Comparison of ENCODE assay signal across 23 cellular contexts in the genomic region with DNA sequence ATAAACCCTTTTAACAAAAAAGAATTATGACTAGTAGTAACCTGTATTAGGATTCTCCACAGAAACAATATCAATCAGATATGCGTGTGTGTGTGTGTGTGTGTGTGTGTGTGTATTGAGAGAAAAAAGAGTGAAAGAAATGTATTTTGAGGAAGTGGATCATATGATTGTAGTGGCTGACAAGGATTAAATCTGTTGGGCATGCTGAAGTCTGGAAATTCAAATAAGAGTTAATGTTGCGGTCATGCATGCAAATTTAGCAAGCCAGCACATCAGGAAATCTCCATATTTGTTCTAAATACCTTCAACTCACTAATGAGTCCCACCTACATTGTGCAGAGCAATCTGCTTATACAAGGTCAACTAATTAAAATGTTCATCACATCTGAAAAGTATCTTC. TPM values are rescaled to one million over a fixed set of nuclear protein-coding genes. Genes with fewer than 3 reads are reported as not detected.
DNase-seq lines count a peak whose midpoint lies in the region; ATAC-seq and TF ChIP-seq lines count a peak whose summit lies in the region.
"Had no signal": no experiment of that assay in that cellular context is flagged by ENCODE, and none has a peak within 500 bp of the region (broad histone marks: within the 10 kb centered on the region; RNA-seq: fewer than 3 reads in every experiment).

No MANE protein-coding gene starts in this region.

- H3K4me1 ChIP-seq in OCI-LY1 (ENCODE audit: insufficient read depth, low read length, severe bottlenecking) = peaks cover 22% of the 10 kb centered on the region

- H3F3A ChIP-seq in OCI-LY1 (ENCODE audit: insufficient read depth, low read length) = no peaks in the 10 kb centered on the region

- H3K4me3 Mint-ChIP-seq in naive B cell = peak overlapping the region in 2 of 8 donors; percentile 41 to 75
- H3K4me3 Mint-ChIP-seq: CD4-positive, CD25-positive, alpha-beta regulatory T cell had no signal

- peak overlapping the region; percentile 23 for H3K27ac ChIP-seq in OCI-LY1 (ENCODE audit: low read depth, low read length, poor library complexity, severe bottlenecking)
- H3K27ac ChIP-seq: GM23248 had no signal

- H3K9me3 Mint-ChIP-seq in naive B cell = no peaks in the 10 kb centered on the region

- H4K20me1 ChIP-seq in OCI-LY1 (ENCODE audit: insufficient read depth, low read length) = no peaks in the 10 kb centered on the region

- no peaks in the 10 kb centered on the region for H3K9me2 ChIP-seq in OCI-LY1 (ENCODE audit: low read depth, low read length)

- no peak overlapping the region for H3K4me2 ChIP-seq in OCI-LY1 (ENCODE audit: low read length)

- H2AFZ ChIP-seq in OCI-LY1 (ENCODE audit: low read length) = no peak overlapping the region
- H2AFZ ChIP-seq: GM23248 had no signal

- peaks cover 11 to 20% (median 13%) of the 10 kb centered on the region in 3 donors for H3K4me1 Mint-ChIP-seq in naive B cell

- peak; percentile 58 to 77 for ATAC-seq in naive B cell (ENCODE audit: low read depth in 2 of 2)
- ATAC-seq in GM19467 (IDR thresholded peaks at IDR 0.05; ENCODE audit: unreplicated experiment) = no peak

- H3K27ac Mint-ChIP-seq in naive B cell = peak overlapping the region in 4 of 6 donors; percentile 20 to 95 (median 43)
- H3K27ac Mint-ChIP-seq: CD4-positive, CD25-positive, alpha-beta regulatory T cell had no signal

- peaks cover 7 to 21% (median 10%) of the 10 kb centered on the region in 3 donors for H3K27me3 Mint-ChIP-seq in naive B cell

- no peak overlapping the region for H3K9ac ChIP-seq in OCI-LY1 (ENCODE audit: low read length)
- H3K9ac ChIP-seq: GM23248 had no signal

- DNase-seq in NOMO-1 (lab: John Stamatoyannopoulos, UW; ENCODE audit: unreplicated experiment in 2 of 2) (peak; percentile 35 to 71), NOMO-1 treated with dmso at 0.1 percent for 144 hours (lab: John Stamatoyannopoulos, UW; ENCODE audit: unreplicated experiment) (no peak), MV-4-11 (lab: John Stamatoyannopoulos, UW) (peak; percentile 86), naive B cell (peak; percentile 52), OCI-M2 (lab: John Stamatoyannopoulos, UW; ENCODE audit: unreplicated experiment) (no peak)
- DNase-seq in activated CD8-positive, alpha-beta memory T cell treated with anti-CD3 and anti-CD28 coated beads, Interleukin-2, amount 50 U/mL, for 4 hours = no peak
- DNase-seq: 8988T; CD4-positive, CD25-positive, alpha-beta regulatory T cell; COR-L47; DMS 273 treated with DMSO at 0.1 percent for 48 hours; DND-41; GM23248; HCEC 1CT; NCI-H1092; NCI-H1436 treated with DMSO at 0.1 percent for 48 hours; NCI-H2029 treated with DMSO at 0.1 percent for 48 hours; NCI-H446 treated with DMSO at 0.1 percent for 48 hours; NCI-H82; SHP77 treated with DMSO at 0.1 percent for 48 hours; T-helper 1 cell had no signal

- no peak overlapping the region for H3K4me3 ChIP-seq in OCI-LY1 (ENCODE audit: low read depth, low read length, poor library complexity, severe bottlenecking)
- H3K4me3 ChIP-seq: GM23248 had no signal

- H3K27me3 ChIP-seq in OCI-LY1 (ENCODE audit: insufficient read depth, low read length) = no peaks in the 10 kb centered on the region

- H3K79me2 ChIP-seq in OCI-LY1 (ENCODE audit: insufficient read depth, low read length) = no peaks in the 10 kb centered on the region

- no peaks in the 10 kb centered on the region for H3K9me3 ChIP-seq in OCI-LY1 (ENCODE audit: low read length)

- H3K36me3 ChIP-seq in OCI-LY1 (ENCODE audit: insufficient read depth, low read length) = peaks cover 41% of the 10 kb centered on the region

- no peak for TF ChIP-seq CTCF in OCI-LY1 (IDR thresholded peaks at IDR 0.05; ENCODE audit: low read length)

- H3K36me3 Mint-ChIP-seq in naive B cell = no peaks in the 10 kb centered on the region
- H3K36me3 Mint-ChIP-seq: CD4-positive, CD25-positive, alpha-beta regulatory T cell had no signal

RNA-seq across cellular contexts. Expression of gene IGLL5, which starts 46.8 kb away (rescaled TPM):
- polyA plus RNA-seq in naive B cell (ENCODE audit: low read depth in 6 of 6) = 100 to 1,000 TPM; 233 to 640 (median 475) TPM
- polyA plus RNA-seq: AG04450, GM23248 had no signal

Comparison
In these comparisons a context has a peak if more than half of its experiments do, and no peak if none do; other contexts are left out.
1. DNase-seq: peak in NOMO-1 (2 of 2), MV-4-11 (single experiment) and naive B cell (single experiment); none in NOMO-1 treated with dmso at 0.1 percent for 144 hours (single experiment), OCI-M2 (single experiment) and activated CD8-positive, alpha-beta memory T cell treated with anti-CD3 and anti-CD28 coated beads, Interleukin-2, amount 50 U/mL, for 4 hours (single experiment).